18 cellular contexts compared by ENCODE assay signal in the genomic region with DNA sequence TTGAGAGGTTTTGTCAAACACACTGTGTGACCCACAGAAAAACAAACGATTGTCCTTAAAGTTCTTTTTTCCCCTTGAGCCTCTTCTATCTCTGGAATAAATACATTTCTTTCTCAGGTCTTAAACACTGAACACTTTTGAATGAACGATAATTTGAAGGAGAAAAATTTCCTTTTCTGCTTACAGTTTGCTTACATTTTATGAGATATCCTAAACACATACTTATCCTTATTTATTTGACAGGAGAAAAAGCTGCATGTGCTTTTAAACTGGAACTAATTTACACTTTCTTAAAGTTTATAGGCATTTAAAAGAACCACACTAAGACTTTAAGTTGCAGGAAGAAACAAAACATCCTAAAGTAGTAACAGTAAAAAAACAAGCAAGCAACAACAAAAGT. TPM values are rescaled to one million over a fixed set of nuclear protein-coding genes. Genes with fewer than 3 reads are reported as not detected.
DNase-seq lines count a peak whose midpoint lies in the region; ATAC-seq and TF ChIP-seq lines count a peak whose summit lies in the region.
"Had no signal": no experiment of that assay in that cellular context is flagged by ENCODE, and none has a peak within 500 bp of the region (broad histone marks: within the 10 kb centered on the region; RNA-seq: fewer than 3 reads in every experiment).

No MANE protein-coding gene starts in this region.

- H3K36me3 ChIP-seq in SK-N-MC (ENCODE audit: insufficient read depth, low read length) (no peaks in the 10 kb centered on the region), H7 (replicated peaks; ENCODE audit: control insufficient read depth, insufficient read depth, low read length) (no peaks in the 10 kb centered on the region)

- no peaks in the 10 kb centered on the region for H3K9me3 ChIP-seq in SK-N-MC (ENCODE audit: low read depth, low read length)

- H3K27ac ChIP-seq in SK-N-MC, result peak overlapping the region; percentile 100
- H3K27ac ChIP-seq: 22Rv1 had no signal

- H3K27me3 ChIP-seq in H7 (ENCODE audit: control insufficient read depth, insufficient read depth, low read length), result no peaks in the 10 kb centered on the region

- peaks cover 26% of the 10 kb centered on the region for H3K4me1 Mint-ChIP-seq in glutamatergic neuron (ENCODE audit: low read depth, unreplicated experiment)

- H3K27ac Mint-ChIP-seq in glutamatergic neuron (ENCODE audit: unreplicated experiment), result peak overlapping the region; percentile 11
- H3K27ac Mint-ChIP-seq: IgD-negative memory B cell had no signal

- peaks cover 13% of the 10 kb centered on the region for H3K27me3 Mint-ChIP-seq in glutamatergic neuron (ENCODE audit: unreplicated experiment)

- DNase-seq in NCI-H748 treated with DMSO at 0.1 percent for 48 hours (lab: John Stamatoyannopoulos, UW), result peak; percentile 70
- no peak for DNase-seq in NCI-H748 (lab: John Stamatoyannopoulos, UW; ENCODE audit: unreplicated experiment)
- DNase-seq in SK-N-MC (ENCODE audit: low read depth, low spot score), result no peak
- no peak for DNase-seq in glutamatergic neuron
- DNase-seq in AG08395 (ENCODE audit: low spot score), result no peak
- DNase-seq in stimulated activated CD4-positive, alpha-beta T cell treated with anti-CD3 and anti-CD28 coated beads, Interleukin-15, amount 100 ng/mL, for 24 hours, result no peak
- DNase-seq in H7, result no peak
- DNase-seq: C1 segment of cervical spinal cord, DMS153, MV-4-11, NCI-H1417 treated with DMSO at 0.1 percent for 48 hours, NCI-H2081, NCI-H524, T-cell had no signal

- TF ChIP-seq CTCF in glutamatergic neuron (IDR thresholded peaks at IDR 0.05; ENCODE audit: partially characterized antibody, unreplicated experiment), result no peak

- H3K4me3 Mint-ChIP-seq in glutamatergic neuron (ENCODE audit: unreplicated experiment), result no peak overlapping the region
- H3K4me3 Mint-ChIP-seq: IgD-negative memory B cell, T-cell had no signal

- H3K9me3 Mint-ChIP-seq in glutamatergic neuron (ENCODE audit: unreplicated experiment), result peaks cover 10% of the 10 kb centered on the region
- H3K9me3 Mint-ChIP-seq: T-cell had no signal

- no peak for ATAC-seq in GM18907 (IDR thresholded peaks at IDR 0.05; ENCODE audit: unreplicated experiment)
- ATAC-seq: GM12878, T-cell had no signal

- H3K4me3 ChIP-seq in SK-N-MC, result peak overlapping the region; percentile 73
- H3K4me3 ChIP-seq in H7 (ENCODE audit: insufficient read depth, low read depth, low read length), result no peak overlapping the region
- H3K4me3 ChIP-seq: GM12878 had no signal

- peak overlapping the region; percentile 100 for H3K9ac ChIP-seq in SK-N-MC (ENCODE audit: insufficient read length)

- H3K36me3 Mint-ChIP-seq in glutamatergic neuron (ENCODE audit: unreplicated experiment), result no peaks in the 10 kb centered on the region
- H3K36me3 Mint-ChIP-seq: T-cell had no signal

RNA-seq across cellular contexts. Expression of a gene that starts 4.8 kb away (rescaled TPM):
- 260 TPM for total RNA-seq in glutamatergic neuron (ENCODE audit: unreplicated experiment)
- 105 and 124 TPM in 2 replicates for total RNA-seq in H7 (2014; rRNA removed; shearing (Covaris generic))

RNA-seq across cellular contexts. Expression of a gene that starts 24.0 kb away (rescaled TPM):
- not detected for total RNA-seq in glutamatergic neuron (ENCODE audit: unreplicated experiment)
- 0.52 and 2.1 TPM in 2 replicates for total RNA-seq in H7 (2014; rRNA removed; shearing (Covaris generic))
- total RNA-seq: GM12878, T-cell had no signal

RNA-seq across cellular contexts. Expression of a gene that starts 47.8 kb away (rescaled TPM):
- total RNA-seq in glutamatergic neuron (ENCODE audit: unreplicated experiment), result 143 TPM
- total RNA-seq in H7 (2014; rRNA removed; shearing (Covaris generic)), result 62.3 and 98.0 TPM in 2 replicates
